In the genomic region with DNA sequence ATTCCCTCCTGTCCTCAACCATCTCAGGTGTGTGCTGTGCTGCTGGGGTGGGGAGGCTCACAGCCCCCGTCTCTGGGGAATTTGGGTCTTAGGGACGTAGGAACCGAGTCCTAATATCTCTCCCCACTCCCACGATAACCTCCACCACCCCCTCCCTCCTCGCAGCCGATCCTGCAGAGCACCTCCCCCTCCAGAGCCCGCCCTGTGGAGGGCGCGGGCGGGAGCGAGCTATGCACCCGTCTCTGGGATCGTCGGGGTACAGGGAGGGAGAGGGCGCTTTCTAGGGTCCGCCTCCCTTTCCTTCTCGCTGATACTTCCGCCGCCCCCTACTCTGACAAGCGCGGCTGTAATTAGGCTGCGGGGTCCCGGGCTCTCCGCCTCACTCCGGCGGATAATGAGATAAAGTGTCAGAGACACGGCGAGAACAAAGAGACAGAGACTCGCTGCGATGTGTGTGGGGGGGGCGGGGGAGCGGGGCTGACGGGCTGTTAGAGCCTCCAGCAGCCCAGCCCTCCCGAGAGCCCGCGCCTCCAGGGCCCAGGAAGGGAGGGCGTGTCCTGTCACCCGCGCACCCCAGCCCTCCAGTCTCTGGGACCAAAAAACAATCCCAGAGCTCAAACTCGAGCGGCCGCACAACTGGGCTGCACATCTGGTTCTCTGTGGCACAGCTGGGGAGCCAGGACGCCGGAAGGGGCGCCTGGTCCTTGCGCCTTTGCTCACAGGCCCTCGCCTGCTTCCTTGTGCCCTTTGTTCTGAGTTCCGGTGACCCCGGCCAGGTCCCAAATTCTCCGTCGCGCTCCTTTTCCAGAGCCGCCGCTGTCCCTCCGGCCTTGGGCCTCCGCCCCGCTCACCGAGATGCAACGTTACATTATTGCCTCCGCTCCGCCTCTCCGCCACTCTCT, we compare ENCODE assay signal across 9 cellular contexts. TPM values are rescaled to one million over a fixed set of nuclear protein-coding genes. Genes with fewer than 3 reads are reported as not detected.
DNase-seq lines count a peak whose midpoint lies in the region; ATAC-seq, FAIRE-seq and TF ChIP-seq lines count a peak whose summit lies in the region.
"Had no signal": no experiment of that assay in that cellular context is flagged by ENCODE, and none has a peak within 500 bp of the region (broad histone marks: within the 10 kb centered on the region; RNA-seq: fewer than 3 reads in every experiment).

No MANE protein-coding gene starts in this region.

- TF ChIP-seq CTCF in GM06990 (IDR thresholded peaks at IDR 0.05; ENCODE audit: insufficient read depth, low read length, poor library complexity, severe bottlenecking) (no peak), K562 (IDR thresholded peaks at IDR 0.05 in 2 of 3, conservative IDR thresholded peaks at IDR 0.05 in 1 of 3; ENCODE audit: insufficient read depth in 2 of 3, low read depth in 1 of 3, low read length in 3 of 3) (no peak)

- TSS peak; percentile 46 for BruUV-seq in K562 (replicated peaks; lab: Mats Ljungman, UMichigan)

- H3K9ac ChIP-seq in K562 (ENCODE audit: insufficient read depth in 1 of 2, low read depth in 2 of 2, low read length in 2 of 2) (peak overlapping the region; percentile 18 to 86; a peak in 3 of 4 replicates), mesendoderm (ENCODE audit: low read length) (peak overlapping the region; percentile 66)

- peak overlapping the region; percentile 99 for H2AFZ ChIP-seq in K562 (ENCODE audit: low read depth, low read length)

- H2AK5ac ChIP-seq in mesendoderm (ENCODE audit: low read length): no peak overlapping the region

- H3K27ac ChIP-seq in K562 (ENCODE audit: extremely low read depth, low read depth, low read length) (no peak overlapping the region), mesendoderm (ENCODE audit: low read depth, low read length) (no peak overlapping the region), aorta (ENCODE audit: low read depth in 1 of 2, low read length in 2 of 2) (no peak overlapping the region)

- H2BK5ac ChIP-seq in mesendoderm (ENCODE audit: low read length): no peak overlapping the region

- H3K23ac ChIP-seq in mesendoderm (ENCODE audit: low read length): peak overlapping the region; percentile 97

- H3K56ac ChIP-seq in mesendoderm (ENCODE audit: low read length): peak overlapping the region; percentile 83

- no peak for FAIRE-seq in K562 (lab: Jason Lieb, UNC)

- H4K20me1 ChIP-seq in K562 (replicated peaks; ENCODE audit: control insufficient read depth, insufficient read depth, low read length): peaks cover 8% of the 10 kb centered on the region

- no peak for TF ChIP-seq POLR2A in K562 (conservative IDR thresholded peaks at IDR 0.05)

- H3K4me3 ChIP-seq in GM06990 (replicated peaks; ENCODE audit: low read depth, low read length): peak overlapping the region; percentile 54
- peak overlapping the region; percentile 33 for H3K4me3 ChIP-seq in K562
- H3K4me3 ChIP-seq in mesendoderm (ENCODE audit: low read length): peak overlapping the region; percentile 4
- peak overlapping the region; percentile 8 to 22 for H3K4me3 ChIP-seq in aorta (ENCODE audit: low read length in 2 of 2)

- no peak overlapping the region for H3K18ac ChIP-seq in mesendoderm (ENCODE audit: low read length)

- 13% methylated on average over 42 of the region's 62 CpGs for WGBS in K562 (ENCODE audit: insufficient coverage, low coverage, missing lambda C conversion rate)
- WGBS in mesendoderm (ENCODE audit: extremely low coverage, insufficient coverage, low lambda C conversion rate): no CpG with 5 or more reads among the region's 62 CpGs
- 10 to 13% methylated on average over 54 to 62 of the region's 62 CpGs for WGBS in aorta, 2 donors

- TF ChIP-seq RAD21 in K562 (CRISPR knock-in tag; conservative IDR thresholded peaks at IDR 0.05 in 1 of 2, IDR thresholded peaks at IDR 0.05 in 1 of 2): no peak

- H3K27me3 ChIP-seq in GM06990 (replicated peaks; ENCODE audit: control insufficient read depth, insufficient read depth, low read length) (peaks cover 7% of the 10 kb centered on the region; the same call in 1 of the 2 replicates), K562 (ENCODE audit: control insufficient read depth in 2 of 2, insufficient read depth in 2 of 2, low read length in 2 of 2) (peaks cover 2 to 23% of the 10 kb centered on the region in 2 experiments; a peak in 3 of 5 replicates), mesendoderm (ENCODE audit: insufficient read depth, low read length, poor library complexity) (peaks cover 43% of the 10 kb centered on the region), aorta (ENCODE audit: control insufficient read depth in 1 of 2, insufficient read depth in 2 of 2, low read length in 1 of 2) (no peaks in the 10 kb centered on the region)

- no peak overlapping the region for H2BK120ac ChIP-seq in mesendoderm (ENCODE audit: low read depth, low read length)

- no peak overlapping the region for H4K5ac ChIP-seq in mesendoderm (ENCODE audit: low read length)

- H3K4me2 ChIP-seq in K562 (ENCODE audit: insufficient read depth, low read length) (peak overlapping the region; percentile 84), mesendoderm (ENCODE audit: low read length) (peak overlapping the region; percentile 63)

- TF ChIP-seq EP300 in K562 (IDR thresholded peaks at IDR 0.05; ENCODE audit: low read length): no peak

- H3K9me3 ChIP-seq in K562 (replicated peaks; ENCODE audit: control insufficient read depth, insufficient read depth, low read depth, low read length) (no peaks in the 10 kb centered on the region), aorta (ENCODE audit: control insufficient read depth, low read length) (no peaks in the 10 kb centered on the region)

- CTCF ChIA-PET in K562 (lab: Yijun Ruan, JAX; ENCODE audit: low intra/inter-chr PET ratio): interaction anchor here (0.6 to 6.6 kb wide), 5 partner anchors 25 to 230 kb away, joined by 3 to 186 read pairs (median 3); a partner anchor contains a TSS

- H3K4me1 ChIP-seq in K562 (replicated peaks in 1 of 2; ENCODE audit: control insufficient read depth in 2 of 2, insufficient read depth in 2 of 2, low read length in 2 of 2): peaks cover 45 to 87% of the 10 kb centered on the region in 2 experiments
- peaks cover 5% of the 10 kb centered on the region for H3K4me1 ChIP-seq in mesendoderm (ENCODE audit: control insufficient read depth, low read depth, low read length)
- no peaks in the 10 kb centered on the region for H3K4me1 ChIP-seq in aorta (ENCODE audit: control insufficient read depth in 1 of 2, insufficient read depth in 2 of 2, low read length in 2 of 2)

- H3K36me3 ChIP-seq in GM06990 (ENCODE audit: control insufficient read depth, insufficient read depth, low read length) (peaks cover 13% of the 10 kb centered on the region), K562 (ENCODE audit: control insufficient read depth, insufficient read depth, low read length) (peaks cover 26% of the 10 kb centered on the region; the same call in 2 of the 3 replicates), mesendoderm (ENCODE audit: control insufficient read depth, insufficient read depth, low read length) (peaks cover 6% of the 10 kb centered on the region), aorta (ENCODE audit: control insufficient read depth in 1 of 2, insufficient read depth in 2 of 2, low read length in 1 of 2) (peaks cover 0 to 3% of the 10 kb centered on the region in 2 donors)

- no peak overlapping the region for H3K4ac ChIP-seq in mesendoderm (ENCODE audit: low read depth, low read length)

- no peak overlapping the region for H4K8ac ChIP-seq in mesendoderm (ENCODE audit: low read depth, low read length)

- no peaks in the 10 kb centered on the region for H3K79me2 ChIP-seq in K562 (ENCODE audit: control insufficient read depth, insufficient read depth, low read length)
- H3K79me2 ChIP-seq in mesendoderm (ENCODE audit: control insufficient read depth, insufficient read depth, low read length): no peaks in the 10 kb centered on the region

- peak; percentile 51 for DNase-seq in GM06990 (ENCODE audit: extremely low read depth, insufficient read length)
- DNase-seq in NCI-H1694 treated with DMSO at 0.1 percent for 48 hours (lab: John Stamatoyannopoulos, UW): peak; percentile 39
- peak; percentile 68 to 74 (median 72) for DNase-seq in K562 (ENCODE audit: extremely low read depth in 1 of 4, low spot score in 3 of 4)
- DNase-seq in mesendoderm: peak; percentile 50
- peak in 1 of 2 donors; percentile 83 for DNase-seq in aorta
- no peak for DNase-seq in posterior vena cava (ENCODE audit: low spot score)
- DNase-seq in NCI-H2196 (lab: John Stamatoyannopoulos, UW; ENCODE audit: unreplicated experiment): no peak

- peak; percentile 7 for ATAC-seq in K562
- no peak for ATAC-seq in aorta (ENCODE audit: low FRiP score)
- no peak for ATAC-seq in HG03520 (IDR thresholded peaks at IDR 0.05; ENCODE audit: unreplicated experiment)

- intact Hi-C loops in K562 (cut with micrococcal nuclease): no loop called here
- intact Hi-C loops in aorta (cut with DNase I): no loop called here
- intact Hi-C loops in posterior vena cava (cut with DNase I): loop anchor here in 1 of 2 donors (2.0 kb wide), 1 partner anchor 25 kb away; no protein-coding TSS in a partner anchor

- no peaks in the 10 kb centered on the region for H3K79me1 ChIP-seq in mesendoderm (ENCODE audit: low read length)

- in situ Hi-C loops in K562 (cut with MboI): no loop called here

- H3K9me1 ChIP-seq in K562 (ENCODE audit: control insufficient read depth, insufficient read depth, low read length): peaks cover 2% of the 10 kb centered on the region

- POLR2A ChIA-PET in K562 (lab: Yijun Ruan, JAX): interaction anchor here (0.6 to 4.7 kb wide), 8 partner anchors 8 to 341 kb away, joined by 3 to 33 read pairs (median 3); a partner anchor contains a TSS

- no peak overlapping the region for H2BK15ac ChIP-seq in mesendoderm (replicated peaks; ENCODE audit: low read depth)

RNA-seq across cellular contexts. Expression of a gene that starts 8.7 kb away (rescaled TPM):
- total RNA-seq in K562 (2011; cell fraction: chromatin; rRNA removed; ENCODE audit: low replicate concordance): 95.6 and 251 TPM in 2 replicates
- 199 and 247 TPM in 2 replicates for total RNA-seq in K562 (2011; cell fraction: nucleolus; rRNA removed)
- 115 and 136 TPM in 2 replicates for total RNA-seq in K562 (2011; cell fraction: nucleoplasm; rRNA removed)
- 194 and 217 TPM in 2 replicates for total RNA-seq in K562 (2014; rRNA removed)
- 76.9 and 92.0 TPM in 2 replicates for total RNA-seq in K562 (2014; rRNA removed; fragmentation: Illumina TruSeq; extraction: Trizol)
- 115 and 119 TPM in 2 replicates for total RNA-seq in K562 (2015; rRNA removed; fragmentation: Illumina TruSeq; extraction: Trizol)
- 227 and 243 TPM in 2 replicates for total RNA-seq in K562 (2021)
- polyA plus RNA-seq in K562 (2011; rRNA removed): 84.6 and 226 TPM in 2 replicates
- 268 and 390 TPM in 2 replicates for polyA plus RNA-seq in K562 (2011; cell fraction: cytosol; rRNA removed)
- polyA plus RNA-seq in K562 (2011; cell fraction: nucleus; rRNA removed): 341 and 344 TPM in 2 replicates
- 190 and 549 TPM in 2 replicates for polyA plus RNA-seq in K562 (2012)
- 319 and 377 TPM in 2 replicates for polyA plus RNA-seq in K562 (2014; fragmentation: Illumina TruSeq; extraction: Trizol)
- polyA plus RNA-seq in K562 (2014; fragmentation: Nextera tagmentation; extraction: Ambion mirVana): 10 to 100 TPM; 46.1 to 81.5 TPM
- polyA plus RNA-seq in K562 (2014; rRNA removed): 154 and 158 TPM in 2 replicates
- 95.0 and 99.1 TPM in 2 replicates for polyA minus RNA-seq in K562 (2011; rRNA and poly(A)+ RNA removed)
- polyA minus RNA-seq in K562 (2011; cell fraction: cytosol; rRNA and poly(A)+ RNA removed): 155 and 228 TPM in 2 replicates
- 97.1 and 133 TPM in 2 replicates for polyA minus RNA-seq in K562 (2011; cell fraction: nucleus; rRNA and poly(A)+ RNA removed)
- polyA plus RNA-seq in mesendoderm (2013, experiment 1 of 2): 223 TPM
- polyA plus RNA-seq in mesendoderm (2013, experiment 2 of 2): 222 TPM
- total RNA-seq in aorta: 10 to 100 TPM; 50.3 to 59.1 TPM
- 10 to 100 TPM; 34.3 to 53.4 TPM for polyA plus RNA-seq in aorta
- total RNA-seq in posterior vena cava: 10 to 100 TPM; 53.2 to 53.7 TPM

RNA-seq across cellular contexts. Expression of a gene that starts 12.8 kb away (rescaled TPM):
- total RNA-seq in K562 (2011; cell fraction: chromatin; rRNA removed; ENCODE audit: low replicate concordance): 7.4 and 7.7 TPM in 2 replicates
- 3.8 and 5.3 TPM in 2 replicates for total RNA-seq in K562 (2011; cell fraction: nucleolus; rRNA removed)
- 4.4 and 6.1 TPM in 2 replicates for total RNA-seq in K562 (2011; cell fraction: nucleoplasm; rRNA removed)
- total RNA-seq in K562 (2014; rRNA removed) (2.3 and 2.7 TPM in 2 replicates), K562 (2014; rRNA removed; fragmentation: Illumina TruSeq; extraction: Trizol) (2.4 and 2.7 TPM in 2 replicates), K562 (2015; rRNA removed; fragmentation: Illumina TruSeq; extraction: Trizol) (3.3 and 3.5 TPM in 2 replicates), K562 (2021) (3.5 and 4.6 TPM in 2 replicates), aorta (1 to 10 TPM; 3.2 to 5.8 TPM), posterior vena cava (1 to 10 TPM; 1.2 to 2.8 TPM)
- polyA plus RNA-seq in K562 (2011; rRNA removed) (4.0 and 5.6 TPM in 2 replicates), K562 (2014; fragmentation: Illumina TruSeq; extraction: Trizol) (6.2 and 7.3 TPM in 2 replicates), K562 (2014; fragmentation: Nextera tagmentation; extraction: Ambion mirVana) (under 1 TPM; 0.45 to 0.46 TPM), K562 (2014; rRNA removed) (4.8 and 6.4 TPM in 2 replicates), aorta (1 to 10 TPM in 1 of 2 donors, under 1 TPM in 1; 0.82 to 5.0 TPM)
- 1.9 and 3.3 TPM in 2 replicates for polyA plus RNA-seq in K562 (2011; cell fraction: cytosol; rRNA removed)
- polyA plus RNA-seq in K562 (2011; cell fraction: nucleus; rRNA removed): 6.3 and 11.3 TPM in 2 replicates
- 7.5 and 8.5 TPM in 2 replicates for polyA plus RNA-seq in K562 (2012)
- polyA minus RNA-seq in K562 (2011; rRNA and poly(A)+ RNA removed): 3.2 TPM in 2 replicates
- 1.0 and 1.5 TPM in 2 replicates for polyA minus RNA-seq in K562 (2011; cell fraction: cytosol; rRNA and poly(A)+ RNA removed)
- 1.3 and 3.9 TPM in 2 replicates for polyA minus RNA-seq in K562 (2011; cell fraction: nucleus; rRNA and poly(A)+ RNA removed)
- polyA plus RNA-seq in mesendoderm (2013, experiment 1 of 2): 0.24 TPM
- polyA plus RNA-seq in mesendoderm (2013, experiment 2 of 2): 0.42 TPM
- total RNA-seq: SK-MEL-5 had no signal

RNA-seq across cellular contexts. Expression of a gene that starts 21.6 kb away (rescaled TPM):
- total RNA-seq in K562 (2011; cell fraction: chromatin; rRNA removed; ENCODE audit: low replicate concordance): 1.7 and 4.4 TPM in 2 replicates
- 4.7 and 5.7 TPM in 2 replicates for total RNA-seq in K562 (2011; cell fraction: nucleolus; rRNA removed)
- 5.1 and 6.6 TPM in 2 replicates for total RNA-seq in K562 (2011; cell fraction: nucleoplasm; rRNA removed)
- total RNA-seq in K562 (2014; rRNA removed) (1.0 and 1.4 TPM in 2 replicates), K562 (2014; rRNA removed; fragmentation: Illumina TruSeq; extraction: Trizol) (0.22 TPM in 1 of 2 replicates, not detected in the other), K562 (2015; rRNA removed; fragmentation: Illumina TruSeq; extraction: Trizol) (0.19 TPM in 1 of 2 replicates, not detected in the other), K562 (2021) (2.2 and 2.7 TPM in 2 replicates), aorta (1 to 10 TPM in 1 of 2 donors, under 1 TPM in 1; 0.55 to 1.2 TPM), posterior vena cava (under 1 TPM; 0.24 to 0.79 TPM)
- polyA plus RNA-seq in K562 (2011; rRNA removed) (0.49 and 1.7 TPM in 2 replicates), K562 (2014; fragmentation: Illumina TruSeq; extraction: Trizol) (1.1 and 1.9 TPM in 2 replicates), K562 (2014; fragmentation: Nextera tagmentation; extraction: Ambion mirVana) (not detected), K562 (2014; rRNA removed) (1.1 and 1.3 TPM in 2 replicates), aorta (under 1 TPM; 0.31 to 0.38 TPM)
- polyA plus RNA-seq in K562 (2011; cell fraction: cytosol; rRNA removed): 0.59 and 0.91 TPM in 2 replicates
- 2.4 and 3.4 TPM in 2 replicates for polyA plus RNA-seq in K562 (2011; cell fraction: nucleus; rRNA removed)
- polyA plus RNA-seq in K562 (2012): 2.7 and 7.2 TPM in 2 replicates
- 0.30 TPM in 1 of 2 replicates, not detected in the other for polyA minus RNA-seq in K562 (2011; rRNA and poly(A)+ RNA removed)
- polyA minus RNA-seq in K562 (2011; cell fraction: cytosol; rRNA and poly(A)+ RNA removed): 3.2 and 4.1 TPM in 2 replicates
- 0.67 and 1.00 TPM in 2 replicates for polyA minus RNA-seq in K562 (2011; cell fraction: nucleus; rRNA and poly(A)+ RNA removed)
- polyA plus RNA-seq in mesendoderm (2013, experiment 1 of 2): 0.52 TPM
- polyA plus RNA-seq in mesendoderm (2013, experiment 2 of 2): 0.42 TPM

Comparison
In these comparisons a context has a peak if more than half of its experiments do, and no peak if none do; other contexts are left out.
1. DNase-seq: peak in GM06990 (single experiment), NCI-H1694 treated with DMSO at 0.1 percent for 48 hours (single experiment), K562 (4 of 4) and mesendoderm (single experiment); none in posterior vena cava (single experiment) and NCI-H2196 (single experiment).
2. H3K4me3 ChIP-seq: peak in every context shown above with its lines; median percentile 54 in GM06990; 33 in K562; 15 in aorta; 4 in mesendoderm.